8 cellular contexts compared by ENCODE assay signal in the genomic region with DNA sequence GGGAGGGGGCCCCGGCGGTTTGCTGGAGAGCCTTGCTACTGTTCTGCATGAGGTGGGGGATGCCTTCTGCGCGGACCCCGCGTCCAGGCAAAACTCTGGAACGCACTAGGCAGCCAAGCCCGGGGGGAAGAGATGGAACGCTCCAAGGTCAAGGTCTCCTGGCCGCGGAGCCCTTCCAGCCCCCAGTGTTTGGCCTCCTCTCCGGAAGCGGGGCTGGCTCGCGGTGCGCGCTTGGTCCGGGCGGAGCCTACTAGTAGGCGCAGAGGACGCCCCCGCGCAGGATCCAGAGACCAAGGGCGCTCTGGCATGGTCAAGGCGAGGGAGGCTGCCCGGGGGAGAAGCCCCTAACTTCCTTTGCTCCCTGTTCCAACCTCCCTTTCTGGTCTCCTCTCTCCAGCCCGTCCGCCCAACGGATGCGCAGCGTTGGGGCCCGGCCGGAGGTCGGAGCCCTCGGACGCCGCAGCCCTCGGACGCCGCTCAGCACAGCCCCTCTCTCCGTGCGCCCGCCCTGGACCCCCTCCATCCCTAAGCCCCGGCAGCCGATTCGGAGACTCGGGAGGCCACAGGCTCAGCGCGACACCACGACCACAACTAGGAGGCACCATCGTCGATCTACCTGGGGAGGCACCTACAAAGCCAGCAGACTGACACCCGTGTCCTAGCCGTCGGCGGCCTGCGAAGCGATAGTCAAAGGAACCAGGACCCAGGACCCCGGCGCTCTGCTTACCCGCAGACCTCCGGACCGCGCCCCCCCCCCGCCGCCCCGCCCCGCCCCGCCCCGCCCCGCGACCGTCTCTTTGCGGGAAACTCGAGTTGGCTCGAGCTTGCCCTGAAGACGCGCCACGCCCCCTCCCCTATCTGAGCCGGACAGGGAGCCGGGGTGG. TPM values are rescaled to one million over a fixed set of nuclear protein-coding genes. Genes with fewer than 3 reads are reported as not detected.
DNase-seq lines count a peak whose midpoint lies in the region; ATAC-seq and TF ChIP-seq lines count a peak whose summit lies in the region.

No MANE protein-coding gene starts in this region.

- no peak overlapping the region for H3K27ac Mint-ChIP-seq in effector memory CD8-positive, alpha-beta T cell
- peak overlapping the region in 1 of 6 donors; percentile 74 for H3K27ac Mint-ChIP-seq in naive B cell

- no peak for DNase-seq in BJ (ENCODE audit: low read depth)
- DNase-seq in NCI-H748 treated with DMSO at 0.1 percent for 48 hours (lab: John Stamatoyannopoulos, UW), result peak; percentile 64
- no peak for DNase-seq in effector memory CD8-positive, alpha-beta T cell
- no peak for DNase-seq in naive B cell
- DNase-seq in activated CD4-positive, CD25-positive, alpha-beta regulatory T cell (lab: John Stamatoyannopoulos, UW), result no peak
- DNase-seq in midbrain (lab: John Stamatoyannopoulos, UW), result no peak

- no peaks in the 10 kb centered on the region for H3K36me3 Mint-ChIP-seq in effector memory CD8-positive, alpha-beta T cell (ENCODE audit: insufficient read depth)
- H3K36me3 Mint-ChIP-seq in naive B cell, result peaks cover 4 to 10% of the 10 kb centered on the region in 2 donors

- peak; percentile 25 for ATAC-seq in GM19397 (IDR thresholded peaks at IDR 0.05; ENCODE audit: unreplicated experiment)
- ATAC-seq in effector memory CD8-positive, alpha-beta T cell (replicated peaks), result no peak
- ATAC-seq in naive B cell (ENCODE audit: low read depth in 2 of 2), result peak in 1 of 2 donors; percentile 8
- no peak for ATAC-seq in HG03108 (IDR thresholded peaks at IDR 0.05; ENCODE audit: unreplicated experiment)

- H3K27me3 ChIP-seq in BJ (ENCODE audit: control insufficient read depth, insufficient read depth, low read length), result peaks cover 34% of the 10 kb centered on the region

- peak overlapping the region; percentile 34 for H3K4me3 ChIP-seq in BJ (ENCODE audit: low read depth, low read length)

- CTCF ChIA-PET in BJ (lab: Yijun Ruan, JAX), result interaction anchor here (0.6 kb wide), 1 partner anchor 1386 kb away, joined by 3 read pairs; no protein-coding TSS in a partner anchor

- H3K27me3 Mint-ChIP-seq in effector memory CD8-positive, alpha-beta T cell, result peaks cover 49 to 79% of the 10 kb centered on the region in 2 donors
- peaks cover 60 to 70% (median 69%) of the 10 kb centered on the region in 3 donors for H3K27me3 Mint-ChIP-seq in naive B cell

- peak overlapping the region; percentile 56 to 76 for H3K4me3 Mint-ChIP-seq in effector memory CD8-positive, alpha-beta T cell
- H3K4me3 Mint-ChIP-seq in naive B cell, result peak overlapping the region; percentile 53 to 92 (median 83)

- no peaks in the 10 kb centered on the region for H3K9me3 Mint-ChIP-seq in effector memory CD8-positive, alpha-beta T cell
- peaks cover 0 to 19% (median 5%) of the 10 kb centered on the region in 7 donors for H3K9me3 Mint-ChIP-seq in naive B cell

- TF ChIP-seq CTCF in BJ (IDR thresholded peaks at IDR 0.05; ENCODE audit: insufficient read depth, low read depth, low read length), result no peak

- H3K4me1 Mint-ChIP-seq in effector memory CD8-positive, alpha-beta T cell (ENCODE audit: low read depth in 2 of 2), result peaks cover 19 to 21% of the 10 kb centered on the region in 2 donors
- peaks cover 14 to 26% (median 15%) of the 10 kb centered on the region in 3 donors for H3K4me1 Mint-ChIP-seq in naive B cell

- no peaks in the 10 kb centered on the region for H3K36me3 ChIP-seq in BJ (ENCODE audit: control insufficient read depth, insufficient read depth, low read length)

- POLR2A ChIA-PET in BJ (lab: Charles Lee), result no interaction called here

RNA-seq across cellular contexts. Expression of gene KCNK13, which starts 0.6 kb away (rescaled TPM):
- not detected in 2 replicates for polyA plus RNA-seq in BJ (2011; rRNA removed)
- not detected in 2 replicates for polyA minus RNA-seq in BJ (2011; rRNA and poly(A)+ RNA removed)
- polyA plus RNA-seq in naive B cell (ENCODE audit: low read depth in 6 of 6), result not detected
